8 cellular contexts compared by ENCODE assay signal in genomic region chr17:59620518-59621259, GRCh38. TPM values are rescaled to one million over a fixed set of nuclear protein-coding genes. Genes with fewer than 3 reads are reported as not detected.
DNase-seq lines count a peak whose midpoint lies in the region; ATAC-seq and TF ChIP-seq lines count a peak whose summit lies in the region.

No MANE protein-coding gene starts in this region.

- H3K27me3 Mint-ChIP-seq in activated T-helper 17 cell treated with anti-CD3 and anti-CD28 coated beads, Interleukin-2, amount 50 U/mL, for 72 hours = no peaks in the 10 kb centered on the region
- H3K27me3 Mint-ChIP-seq in neural progenitor cell (ENCODE audit: insufficient read depth, low read depth) = peaks cover 2% of the 10 kb centered on the region

- peaks cover 27% of the 10 kb centered on the region for H3K4me1 Mint-ChIP-seq in activated T-helper 17 cell treated with anti-CD3 and anti-CD28 coated beads, Interleukin-2, amount 50 U/mL, for 72 hours
- peaks cover 39% of the 10 kb centered on the region for H3K4me1 Mint-ChIP-seq in neural progenitor cell

- H3K27me3 ChIP-seq in PC-9 (ENCODE audit: insufficient read depth, low read depth) (no peaks in the 10 kb centered on the region), neural progenitor cell (no peaks in the 10 kb centered on the region), thymus (ENCODE audit: control insufficient read depth, insufficient read depth) (no peaks in the 10 kb centered on the region)

- CTCF ChIA-PET in PC-9 (lab: Charles Lee) = interaction anchor here (0.6 kb wide), 2 partner anchors 40 to 468 kb away, joined by 3 to 5 read pairs; no protein-coding TSS in a partner anchor

- peak overlapping the region; percentile 76 for H3K4me3 ChIP-seq in PC-9
- peak overlapping the region; percentile 95 for H3K4me3 ChIP-seq in fibroblast of pulmonary artery (replicated peaks; ENCODE audit: low read depth, low read length)
- H3K4me3 ChIP-seq in neural progenitor cell = peak overlapping the region; percentile 91
- H3K4me3 ChIP-seq in thymus (ENCODE audit: low read length) = peak overlapping the region; percentile 100

- WGBS in thymus = 7% methylated on average over 14 of the region's 14 CpGs

- DNase-seq in AML-193 (lab: John Stamatoyannopoulos, UW) (peak; percentile 42 to 61), HCEC 1CT (peak; percentile 38), PC-9 (peak in 1 of 2 experiments; percentile 40), fibroblast of pulmonary artery (ENCODE audit: low read depth) (peak; percentile 39), neural progenitor cell (ENCODE audit: low spot score) (peak; percentile 40)

- H3K9ac ChIP-seq in neural progenitor cell = peak overlapping the region; percentile 90

- peak overlapping the region; percentile 99 for H3K27ac Mint-ChIP-seq in activated T-helper 17 cell treated with anti-CD3 and anti-CD28 coated beads, Interleukin-2, amount 50 U/mL, for 72 hours
- H3K27ac Mint-ChIP-seq in neural progenitor cell = peak overlapping the region; percentile 100

- peak overlapping the region; percentile 99 for H3K4me3 Mint-ChIP-seq in activated T-helper 17 cell treated with anti-CD3 and anti-CD28 coated beads, Interleukin-2, amount 50 U/mL, for 72 hours
- peak overlapping the region; percentile 99 for H3K4me3 Mint-ChIP-seq in neural progenitor cell

- H3K36me3 ChIP-seq in PC-9 (ENCODE audit: low read depth) = peaks cover 26% of the 10 kb centered on the region; the same call in 1 of the 2 replicates
- H3K36me3 ChIP-seq in neural progenitor cell = no peaks in the 10 kb centered on the region
- no peaks in the 10 kb centered on the region for H3K36me3 ChIP-seq in thymus (ENCODE audit: control insufficient read depth, insufficient read depth)

- POLR2A ChIA-PET in PC-9 (lab: Charles Lee; ENCODE audit: unreplicated experiment) = interaction anchor here (0.5 to 0.7 kb wide), 3 partner anchors 22 to 186 kb away, joined by 3 to 4 read pairs (median 3); partner anchors contain the start of genes PTRH2 and VMP1

- H2AFZ ChIP-seq in PC-9 (no peak overlapping the region), neural progenitor cell (replicated peaks) (no peak overlapping the region)

- H3K9me3 Mint-ChIP-seq in activated T-helper 17 cell treated with anti-CD3 and anti-CD28 coated beads, Interleukin-2, amount 50 U/mL, for 72 hours = no peaks in the 10 kb centered on the region
- no peaks in the 10 kb centered on the region for H3K9me3 Mint-ChIP-seq in neural progenitor cell

- H3K36me3 Mint-ChIP-seq in activated T-helper 17 cell treated with anti-CD3 and anti-CD28 coated beads, Interleukin-2, amount 50 U/mL, for 72 hours (ENCODE audit: low read depth) = peaks cover 60% of the 10 kb centered on the region
- H3K36me3 Mint-ChIP-seq in neural progenitor cell = peaks cover 5% of the 10 kb centered on the region

- peak; percentile 41 for ATAC-seq in activated T-helper 17 cell treated with anti-CD3 and anti-CD28 coated beads, Interleukin-2, amount 50 U/mL, for 72 hours (replicated peaks)
- no peak for ATAC-seq in HG03378 (IDR thresholded peaks at IDR 0.05; ENCODE audit: unreplicated experiment)

- H3K4me1 ChIP-seq in PC-9 (replicated peaks; ENCODE audit: insufficient read depth) = peaks cover 58% of the 10 kb centered on the region
- peaks cover 29% of the 10 kb centered on the region for H3K4me1 ChIP-seq in neural progenitor cell
- peaks cover 12% of the 10 kb centered on the region for H3K4me1 ChIP-seq in thymus (ENCODE audit: control insufficient read depth, insufficient read depth, low read length)

- peak overlapping the region; percentile 80 for H3K4me2 ChIP-seq in PC-9
- H3K4me2 ChIP-seq in neural progenitor cell = peak overlapping the region; percentile 85

- TF ChIP-seq CTCF in PC-9 (conservative IDR thresholded peaks at IDR 0.05) (no peak), fibroblast of pulmonary artery (IDR thresholded peaks at IDR 0.05; ENCODE audit: low read length, missing control alignments) (no peak), neural progenitor cell (IDR thresholded peaks at IDR 0.05) (no peak)

- intact Hi-C loops in PC-9 (cut with micrococcal nuclease; ENCODE audit: unreplicated experiment) = no loop called here

- peak overlapping the region; percentile 91 for H3K27ac ChIP-seq in PC-9
- H3K27ac ChIP-seq in neural progenitor cell = peak overlapping the region; percentile 99
- peak overlapping the region; percentile 93 for H3K27ac ChIP-seq in thymus (ENCODE audit: low read depth)

- H4K20me1 ChIP-seq in PC-9 (ENCODE audit: insufficient read depth) = peaks cover 49% of the 10 kb centered on the region
- peaks cover 45% of the 10 kb centered on the region for H4K20me1 ChIP-seq in neural progenitor cell (ENCODE audit: low read depth)

- H3K9me3 ChIP-seq in PC-9 (ENCODE audit: insufficient read depth, low read depth) = no peaks in the 10 kb centered on the region
- H3K9me3 ChIP-seq in neural progenitor cell (ENCODE audit: low read depth) = no peaks in the 10 kb centered on the region
- H3K9me3 ChIP-seq in thymus (ENCODE audit: control insufficient read depth) = no peaks in the 10 kb centered on the region

- H3F3A ChIP-seq in PC-9 (ENCODE audit: insufficient read depth, low read depth) = peaks cover 15% of the 10 kb centered on the region; the same call in 1 of the 2 replicates
- peaks cover 26% of the 10 kb centered on the region for H3F3A ChIP-seq in neural progenitor cell (ENCODE audit: low read depth)

- H3K79me2 ChIP-seq in PC-9 (ENCODE audit: low read depth) (peaks cover 75% of the 10 kb centered on the region), neural progenitor cell (ENCODE audit: low read depth) (peaks cover 73% of the 10 kb centered on the region)

- H3K9me2 ChIP-seq in PC-9 (ENCODE audit: insufficient read depth) = no peaks in the 10 kb centered on the region

- BruUV-seq in PC-9 (replicated peaks; lab: Mats Ljungman, UMichigan) = TSS peak; percentile 29

RNA-seq across cellular contexts. Expression of gene CLTC, which starts 1.0 kb away (rescaled TPM):
- total RNA-seq in PC-9 (2021) (164 and 206 TPM in 2 replicates), neural progenitor cell (ENCODE audit: low replicate concordance) (190 and 225 TPM in 2 replicates)
- 100 to 1,000 TPM; 162 to 200 TPM for total RNA-seq in activated T-helper 17 cell treated with anti-CD3 and anti-CD28 coated beads, Interleukin-2, amount 50 U/mL, for 72 hours
- 127 TPM for polyA plus RNA-seq in thymus

RNA-seq across cellular contexts. Expression of gene DHX40, which starts 55.3 kb away (rescaled TPM):
- total RNA-seq in PC-9 (2021) (32.8 and 38.9 TPM in 2 replicates), neural progenitor cell (ENCODE audit: low replicate concordance) (81.5 and 108 TPM in 2 replicates)
- 10 to 100 TPM; 23.0 to 44.8 TPM for total RNA-seq in activated T-helper 17 cell treated with anti-CD3 and anti-CD28 coated beads, Interleukin-2, amount 50 U/mL, for 72 hours
- polyA plus RNA-seq in thymus = 21.7 TPM
